ENCODE assay signal across 11 cellular contexts in the genomic region with DNA sequence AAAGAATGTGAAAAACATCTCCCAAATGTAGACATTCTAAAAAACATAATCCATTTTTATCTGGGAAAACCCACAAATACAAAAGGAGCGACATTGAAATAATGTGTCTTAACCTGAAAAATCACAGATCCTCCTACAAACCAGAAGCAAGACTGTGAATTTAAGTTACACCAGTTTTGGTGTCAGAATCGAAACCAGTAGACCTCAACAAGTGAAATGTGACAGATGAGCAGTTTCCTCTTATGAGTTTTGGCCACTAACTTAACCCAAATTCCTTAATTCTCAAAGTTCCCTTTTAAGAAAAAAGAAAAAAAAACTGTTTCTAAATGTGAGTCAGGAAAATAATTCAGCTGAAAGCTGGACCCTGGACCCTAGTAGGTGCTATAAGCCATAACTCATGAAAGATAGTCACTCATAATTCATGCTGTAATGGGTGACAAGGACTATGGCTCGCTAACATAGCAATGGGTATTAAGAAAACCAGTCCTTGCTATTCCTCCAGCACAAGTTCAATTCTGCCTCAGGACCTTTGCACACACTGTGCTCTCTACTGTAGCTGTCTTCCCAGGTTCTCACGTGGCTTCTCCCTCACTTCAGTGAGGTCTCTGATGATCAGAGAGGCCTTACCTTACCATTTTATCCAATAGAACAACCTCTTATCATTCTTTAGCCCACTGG. TPM values are rescaled to one million over a fixed set of nuclear protein-coding genes. Genes with fewer than 3 reads are reported as not detected.
A peak's percentile ranks its signal among the peaks of the same experiment; 100 is the strongest.
DNase-seq lines count a peak whose midpoint lies in the region; ATAC-seq lines count a peak whose summit lies in the region.
"Had no signal": no experiment of that assay in that cellular context is flagged by ENCODE, and none has a peak within 500 bp of the region (broad histone marks: within the 10 kb centered on the region; RNA-seq: fewer than 3 reads in every experiment).

No MANE protein-coding gene starts in this region.

- peaks cover 11% of the 10 kb centered on the region for H3K4me1 Mint-ChIP-seq in activated CD4-positive, alpha-beta T cell treated with anti-CD3 and anti-CD28 coated beads for 36 hours
- peaks cover 30% of the 10 kb centered on the region for H3K4me1 Mint-ChIP-seq in stimulated activated memory B cell treated with anti-CD40 and anti-IgM and Interleukin-4, amounts not matched to agents 10 μg/mL and 1 μg/mL and 100 μg/mL, for 72 hours
- H3K4me1 Mint-ChIP-seq: neural crest cell had no signal

- H3K36me3 Mint-ChIP-seq in activated CD4-positive, alpha-beta T cell treated with anti-CD3 and anti-CD28 coated beads for 36 hours (ENCODE audit: low read depth), result no peaks in the 10 kb centered on the region
- H3K36me3 Mint-ChIP-seq in stimulated activated memory B cell treated with anti-CD40 and anti-IgM and Interleukin-4, amounts not matched to agents 10 μg/mL and 1 μg/mL and 100 μg/mL, for 72 hours, result no peaks in the 10 kb centered on the region

- ATAC-seq in activated CD4-positive, alpha-beta T cell treated with anti-CD3 and anti-CD28 coated beads for 36 hours, result peak; percentile 37
- ATAC-seq in HG02588 (IDR thresholded peaks at IDR 0.05; ENCODE audit: unreplicated experiment), result peak; percentile 81
- ATAC-seq in HG03520 (IDR thresholded peaks at IDR 0.05; ENCODE audit: unreplicated experiment), result peak; percentile 88
- ATAC-seq in stimulated activated memory B cell treated with anti-CD40 and anti-IgM and Interleukin-4, amounts not matched to agents 10 μg/mL and 1 μg/mL and 100 μg/mL, for 72 hours, result peak; percentile 76

- H3K27ac Mint-ChIP-seq in activated CD4-positive, alpha-beta T cell treated with anti-CD3 and anti-CD28 coated beads for 36 hours, result no peak overlapping the region
- no peak overlapping the region for H3K27ac Mint-ChIP-seq in stimulated activated memory B cell treated with anti-CD40 and anti-IgM and Interleukin-4, amounts not matched to agents 10 μg/mL and 1 μg/mL and 100 μg/mL, for 72 hours

- POLR2A ChIA-PET in activated CD4-positive, alpha-beta T cell treated with anti-CD3 and anti-CD28 coated beads for 36 hours (lab: Charles Lee), result no interaction called here

- DNase-seq in activated CD4-positive, alpha-beta T cell treated with anti-CD3 and anti-CD28 coated beads for 36 hours, result no peak
- DNase-seq in activated CD4-positive, alpha-beta T cell treated with anti-CD3 and anti-CD28 coated beads, Interleukin-2, amount 50 U/mL, for 4 hours, result no peak
- DNase-seq in NCI-H748 treated with DMSO at 0.1 percent for 48 hours (lab: John Stamatoyannopoulos, UW) (no peak), head of caudate nucleus (no peak), NCI-H128 (lab: John Stamatoyannopoulos, UW; ENCODE audit: unreplicated experiment) (no peak)
- DNase-seq: activated CD4-positive, alpha-beta T cell treated with anti-CD3 and anti-CD28 coated beads, Interleukin-2, amount 50 U/mL, for 1 hour; NCI-H1417 had no signal

- CTCF ChIA-PET in activated CD4-positive, alpha-beta T cell treated with anti-CD3 and anti-CD28 coated beads for 36 hours (lab: Charles Lee), result interaction anchor here (1.1 kb wide), 1 partner anchor 267 kb away, joined by 3 read pairs; no protein-coding TSS in a partner anchor

- intact Hi-C loops in activated CD4-positive, alpha-beta T cell treated with anti-CD3 and anti-CD28 coated beads for 36 hours (cut with DNase I, micrococcal nuclease), result loop anchor here (5.0 kb wide), 2 partner anchors 51 to 184 kb away; no protein-coding TSS in a partner anchor
- intact Hi-C loops in head of caudate nucleus (cut with DNase I), result no loop called here

- peaks cover 17% of the 10 kb centered on the region for H3K27me3 Mint-ChIP-seq in activated CD4-positive, alpha-beta T cell treated with anti-CD3 and anti-CD28 coated beads for 36 hours
- no peaks in the 10 kb centered on the region for H3K27me3 Mint-ChIP-seq in stimulated activated memory B cell treated with anti-CD40 and anti-IgM and Interleukin-4, amounts not matched to agents 10 μg/mL and 1 μg/mL and 100 μg/mL, for 72 hours

- no peak overlapping the region for H3K4me3 Mint-ChIP-seq in activated CD4-positive, alpha-beta T cell treated with anti-CD3 and anti-CD28 coated beads for 36 hours
- no peak overlapping the region for H3K4me3 Mint-ChIP-seq in stimulated activated memory B cell treated with anti-CD40 and anti-IgM and Interleukin-4, amounts not matched to agents 10 μg/mL and 1 μg/mL and 100 μg/mL, for 72 hours
- H3K4me3 Mint-ChIP-seq: neural crest cell had no signal

- peaks cover 1% of the 10 kb centered on the region for H3K9me3 Mint-ChIP-seq in activated CD4-positive, alpha-beta T cell treated with anti-CD3 and anti-CD28 coated beads for 36 hours (ENCODE audit: low read depth)
- H3K9me3 Mint-ChIP-seq in stimulated activated memory B cell treated with anti-CD40 and anti-IgM and Interleukin-4, amounts not matched to agents 10 μg/mL and 1 μg/mL and 100 μg/mL, for 72 hours, result no peaks in the 10 kb centered on the region
- H3K9me3 Mint-ChIP-seq: neural crest cell had no signal

RNA-seq across cellular contexts. Expression of gene THRB, which starts 9.0 kb away (rescaled TPM):
- not detected for total RNA-seq in activated CD4-positive, alpha-beta T cell treated with anti-CD3 and anti-CD28 coated beads for 36 hours

Comparison
In these comparisons a context has a peak if more than half of its experiments do, and no peak if none do; other contexts are left out.
1. ATAC-seq: peak in every context shown above with its lines; median percentile 88 in HG03520; 81 in HG02588; 76 in stimulated activated memory B cell treated with anti-CD40 and anti-IgM and Interleukin-4, amounts not matched to agents 10 μg/mL and 1 μg/mL and 100 μg/mL, for 72 hours; 37 in activated CD4-positive, alpha-beta T cell treated with anti-CD3 and anti-CD28 coated beads for 36 hours.